In the genomic region with DNA sequence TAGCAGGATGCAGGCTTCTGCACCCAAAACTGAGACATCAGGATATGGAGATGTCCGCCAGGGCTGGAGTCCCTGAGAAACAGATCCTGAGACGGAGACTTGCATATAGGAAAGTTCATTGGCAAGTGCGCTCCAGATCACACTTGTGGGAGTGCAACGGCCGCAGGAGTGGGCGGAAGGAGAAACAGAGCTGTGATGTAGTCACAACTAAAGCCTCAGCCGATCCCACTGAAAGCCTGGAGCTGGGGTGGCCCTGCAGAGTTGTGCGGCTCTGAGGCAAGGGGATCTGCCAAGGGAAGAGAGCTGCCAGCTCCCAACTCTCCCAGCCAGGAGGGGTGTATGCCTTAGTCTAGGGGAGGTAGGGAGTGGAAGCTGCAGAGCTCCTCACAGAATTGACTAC, we compare ENCODE assay signal across 33 cellular contexts. TPM values are rescaled to one million over a fixed set of nuclear protein-coding genes. Genes with fewer than 3 reads are reported as not detected.
"Had no signal": no experiment of that assay in that cellular context is flagged by ENCODE, and none has a peak within 500 bp of the region (broad histone marks: within the 10 kb centered on the region; RNA-seq: fewer than 3 reads in every experiment).

No MANE protein-coding gene starts in this region.

- H3K4me3 ChIP-seq: colonic mucosa, esophagus muscularis mucosa, gastroesophageal sphincter, heart left ventricle, hepatocyte, lung, mucosa of descending colon, psoas muscle, sigmoid colon, thoracic aorta, tibial nerve, upper lobe of left lung had no signal

- H3K27ac ChIP-seq: colonic mucosa, esophagus muscularis mucosa, foreskin keratinocyte, gastroesophageal sphincter, heart left ventricle, hepatocyte, neutrophil, psoas muscle, sigmoid colon, thoracic aorta, tibial nerve, upper lobe of left lung had no signal

- ATAC-seq: foreskin keratinocyte; gastroesophageal sphincter; heart left ventricle; left lobe of liver; mucosa of descending colon; natural killer cell treated with Interleukin-12 subunit alpha and Interleukin-12 subunit beta and Interleukin-15 and Interleukin-18, amount 100 ng/mL, for 72 hours; psoas muscle; stimulated activated effector memory CD8-positive, alpha-beta T cell treated with anti-CD3 and anti-CD28 coated beads, Interleukin-12 subunit alpha, Interleukin-12 subunit beta, amount 100 ng/mL, for 72 hours; stimulated activated naive CD8-positive, alpha-beta T cell treated with anti-CD3 and anti-CD28 coated beads, Interleukin-15, Interleukin-2, amounts not matched to agents 100 U/mL and 50 U/mL, for 24 hours had no signal

- H3K27me3 ChIP-seq: colonic mucosa had no signal

- DNase-seq: colonic mucosa; effector memory CD4-positive, alpha-beta T cell; foreskin keratinocyte; heart left ventricle; kidney; mucosa of descending colon; naive B cell; psoas muscle; right cardiac atrium; sigmoid colon; stimulated activated CD4-positive, alpha-beta T cell treated with anti-CD3 and anti-CD28 coated beads, Interleukin-2, amount 100 ng/mL, for 24 hours; stimulated activated CD4-positive, alpha-beta T cell treated with anti-CD3 and anti-CD28 coated beads, Interleukin-4, amount 100 ng/mL, for 24 hours; stimulated activated naive CD8-positive, alpha-beta T cell treated with anti-CD3 and anti-CD28 coated beads, Interleukin-15, Interleukin-2, amounts not matched to agents 100 U/mL and 50 U/mL, for 24 hours; substantia nigra; upper lobe of left lung had no signal

RNA-seq across cellular contexts. Expression of a gene that starts 42.0 kb away (rescaled TPM):
- total RNA-seq: endothelial cell of umbilical vein, epithelial cell of proximal tubule, fibroblast of lung, foreskin keratinocyte, hepatocyte, left lobe of liver, liver, neural crest cell, osteoblast, psoas muscle, renal cortical epithelial cell, skeletal muscle tissue, thoracic aorta, tibial nerve had no signal

RNA-seq across cellular contexts. Expression of a gene that starts 42.4 kb away (rescaled TPM):
- total RNA-seq: endothelial cell of umbilical vein had no signal
